In the genomic region with DNA sequence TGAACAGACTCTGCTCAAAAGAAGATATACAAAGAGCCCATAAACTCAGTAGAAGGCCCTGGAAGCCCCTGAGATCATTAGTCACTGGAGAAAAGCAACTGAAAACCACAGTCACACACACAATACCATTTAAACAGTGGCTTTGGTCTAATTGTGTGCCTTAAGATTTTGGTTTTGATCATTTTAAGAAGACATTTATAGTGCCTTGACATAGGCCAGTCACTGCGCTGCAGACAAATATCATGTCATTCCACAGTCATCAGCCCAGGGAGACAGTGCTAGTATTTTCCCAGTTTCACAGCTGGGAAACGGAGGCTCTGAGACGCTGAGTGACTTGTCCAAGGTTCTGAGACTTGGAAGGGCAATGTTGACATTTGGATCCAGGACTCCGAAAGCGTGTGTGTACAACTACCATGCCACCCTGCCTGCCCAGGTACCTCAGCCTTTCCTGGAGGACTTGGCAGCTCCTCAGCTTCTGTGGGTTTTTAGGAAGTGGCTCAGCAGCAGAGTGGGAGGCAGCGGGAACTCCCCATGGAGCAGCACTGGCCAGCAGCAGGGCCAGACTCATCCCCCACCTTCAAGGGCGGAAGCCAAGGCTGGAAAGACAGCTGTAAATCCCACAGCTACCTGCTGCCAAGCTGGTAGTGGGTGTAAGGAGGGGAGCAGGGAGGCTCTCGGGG, we compare ENCODE assay signal across 19 cellular contexts.
DNase-seq lines count a peak whose midpoint lies in the region; ATAC-seq and TF ChIP-seq lines count a peak whose summit lies in the region.
"Had no signal": no experiment of that assay in that cellular context is flagged by ENCODE, and none has a peak within 500 bp of the region (broad histone marks: within the 10 kb centered on the region; RNA-seq: fewer than 3 reads in every experiment).

No MANE protein-coding gene starts in this region.

- dilution Hi-C loops in mammary epithelial cell (cut with HindIII; ENCODE audit: low sequenced_read_pairs) = no loop called here

- H2AFZ ChIP-seq in mammary epithelial cell (ENCODE audit: low read depth, low read length) = peak overlapping the region; percentile 17

- no peaks in the 10 kb centered on the region for H3K36me3 Mint-ChIP-seq in CD8-positive, alpha-beta memory T cell
- H3K36me3 Mint-ChIP-seq: CD4-positive, alpha-beta memory T cell had no signal

- H3K4me1 ChIP-seq in mammary epithelial cell (ENCODE audit: insufficient read depth, low read length) = no peaks in the 10 kb centered on the region
- H3K4me1 ChIP-seq in breast epithelium = no peaks in the 10 kb centered on the region
- no peaks in the 10 kb centered on the region for H3K4me1 ChIP-seq in lower lobe of right lung
- H3K4me1 ChIP-seq in neutrophil (ENCODE audit: control insufficient read depth in 1 of 2, insufficient read depth in 1 of 2, low read depth in 1 of 2, low read length in 1 of 2) = peaks cover 14 to 36% of the 10 kb centered on the region in 2 experiments
- no peaks in the 10 kb centered on the region for H3K4me1 ChIP-seq in upper lobe of right lung
- no peaks in the 10 kb centered on the region for H3K4me1 ChIP-seq in CD8-positive, alpha-beta memory T cell (ENCODE audit: insufficient read depth, low read length)
- H3K4me1 ChIP-seq: A549 had no signal

- no peaks in the 10 kb centered on the region for H3K4me1 Mint-ChIP-seq in CD8-positive, alpha-beta memory T cell
- H3K4me1 Mint-ChIP-seq: CD4-positive, alpha-beta memory T cell had no signal

- H3K4me3 Mint-ChIP-seq in CD8-positive, alpha-beta memory T cell = no peak overlapping the region
- H3K4me3 Mint-ChIP-seq: CD4-positive, alpha-beta memory T cell; H9 had no signal

- H3K27me3 Mint-ChIP-seq in CD8-positive, alpha-beta memory T cell = peaks cover 6% of the 10 kb centered on the region in 2 donors

- intact Hi-C loops in mammary epithelial cell (cut with micrococcal nuclease) = no loop called here
- intact Hi-C loops in breast epithelium (cut with DNase I; ENCODE audit: low total_unique reads) = no loop called here
- intact Hi-C loops in lower lobe of right lung (cut with DNase I) = no loop called here
- intact Hi-C loops in upper lobe of right lung (cut with DNase I) = no loop called here

- no peaks in the 10 kb centered on the region for H3K36me3 ChIP-seq in mammary epithelial cell (ENCODE audit: insufficient read depth, low read length)
- no peaks in the 10 kb centered on the region for H3K36me3 ChIP-seq in breast epithelium
- no peaks in the 10 kb centered on the region for H3K36me3 ChIP-seq in lower lobe of right lung
- H3K36me3 ChIP-seq in neutrophil = no peaks in the 10 kb centered on the region
- no peaks in the 10 kb centered on the region for H3K36me3 ChIP-seq in upper lobe of right lung
- no peaks in the 10 kb centered on the region for H3K36me3 ChIP-seq in CD8-positive, alpha-beta memory T cell (ENCODE audit: insufficient read depth, low read length)

- ATAC-seq in lower lobe of right lung (peak; percentile 59 to 63), upper lobe of right lung (peak; percentile 53)
- ATAC-seq: A549 had no signal

- WGBS in mammary epithelial cell (ENCODE audit: low coverage, missing lambda C conversion rate) = 44% methylated on average over 6 of the region's 8 CpGs

- peaks cover 0 to 2% (median 0%) of the 10 kb centered on the region in 5 donors for H3K9me3 Mint-ChIP-seq in CD8-positive, alpha-beta memory T cell
- H3K9me3 Mint-ChIP-seq: H9 had no signal

- H3K27ac ChIP-seq in mammary epithelial cell (ENCODE audit: insufficient read depth, low read depth, low read length) = no peak overlapping the region
- H3K27ac ChIP-seq in breast epithelium = no peak overlapping the region
- H3K27ac ChIP-seq in lower lobe of right lung = no peak overlapping the region
- H3K27ac ChIP-seq in neutrophil = peak overlapping the region; percentile 65
- no peak overlapping the region for H3K27ac ChIP-seq in upper lobe of right lung
- no peak overlapping the region for H3K27ac ChIP-seq in CD8-positive, alpha-beta memory T cell (ENCODE audit: low read depth, low read length)
- H3K27ac ChIP-seq: 22Rv1, A549, C4-2B had no signal

- no peak for TF ChIP-seq CTCF in mammary epithelial cell (conservative IDR thresholded peaks at IDR 0.05 in 1 of 2, IDR thresholded peaks at IDR 0.05 in 1 of 2; ENCODE audit: extremely low read depth in 1 of 2, insufficient read depth in 1 of 2, low read depth in 1 of 2, low read length in 2 of 2)
- TF ChIP-seq CTCF in breast epithelium (IDR thresholded peaks at IDR 0.05) = no peak
- TF ChIP-seq CTCF in lower lobe of right lung (IDR thresholded peaks at IDR 0.05) = no peak
- TF ChIP-seq CTCF in neutrophil (IDR thresholded peaks at IDR 0.05) = no peak
- TF ChIP-seq CTCF in upper lobe of right lung (IDR thresholded peaks at IDR 0.05) = no peak

- H3K4me2 ChIP-seq in mammary epithelial cell (ENCODE audit: insufficient read depth, low read depth, low read length) = no peak overlapping the region
- H3K4me2 ChIP-seq: A549 had no signal

- H3K9me3 ChIP-seq in mammary epithelial cell (replicated peaks; ENCODE audit: insufficient read depth, low read length) (no peaks in the 10 kb centered on the region), breast epithelium (no peaks in the 10 kb centered on the region), lower lobe of right lung (no peaks in the 10 kb centered on the region), neutrophil (no peaks in the 10 kb centered on the region), upper lobe of right lung (no peaks in the 10 kb centered on the region)
- H3K9me3 ChIP-seq in CD8-positive, alpha-beta memory T cell (ENCODE audit: low read length) = no peaks in the 10 kb centered on the region
- H3K9me3 ChIP-seq: A549 had no signal

- CTCF ChIA-PET in mammary epithelial cell (lab: Charles Lee; ENCODE audit: low non-redundant PET) = no interaction called here
- CTCF ChIA-PET in CD8-positive, alpha-beta memory T cell (lab: Charles Lee) = no interaction called here

- no peak for TF ChIP-seq POLR2A in breast epithelium (IDR thresholded peaks at IDR 0.05)

- no peak overlapping the region for H3K27ac Mint-ChIP-seq in CD8-positive, alpha-beta memory T cell
- H3K27ac Mint-ChIP-seq: CD4-positive, alpha-beta memory T cell; H9 had no signal

- H4K20me1 ChIP-seq in mammary epithelial cell (ENCODE audit: insufficient read depth, low read length) = no peaks in the 10 kb centered on the region

- H3K27me3 ChIP-seq in mammary epithelial cell (ENCODE audit: insufficient read depth, low read length) = peaks cover 3% of the 10 kb centered on the region
- no peaks in the 10 kb centered on the region for H3K27me3 ChIP-seq in breast epithelium
- no peaks in the 10 kb centered on the region for H3K27me3 ChIP-seq in lower lobe of right lung (ENCODE audit: low read depth)
- no peaks in the 10 kb centered on the region for H3K27me3 ChIP-seq in neutrophil
- H3K27me3 ChIP-seq in upper lobe of right lung = no peaks in the 10 kb centered on the region
- no peaks in the 10 kb centered on the region for H3K27me3 ChIP-seq in CD8-positive, alpha-beta memory T cell (ENCODE audit: insufficient read depth, low read length, poor library complexity, severe bottlenecking)

- no TSS peak for BruUV-seq in mammary epithelial cell (replicated peaks; lab: Mats Ljungman, UMichigan)

- no peak overlapping the region for H3K4me3 ChIP-seq in mammary epithelial cell (replicated peaks in 1 of 3; ENCODE audit: insufficient read depth in 1 of 3, low read depth in 2 of 3, low read length in 3 of 3)
- H3K4me3 ChIP-seq in breast epithelium = no peak overlapping the region
- H3K4me3 ChIP-seq in lower lobe of right lung = no peak overlapping the region
- H3K4me3 ChIP-seq in neutrophil (ENCODE audit: low read depth in 1 of 2, low read length in 1 of 2) = no peak overlapping the region
- H3K4me3 ChIP-seq in upper lobe of right lung = no peak overlapping the region
- H3K4me3 ChIP-seq in CD8-positive, alpha-beta memory T cell (ENCODE audit: low read length) = no peak overlapping the region
- H3K4me3 ChIP-seq: A549 had no signal

- H3K9ac ChIP-seq in mammary epithelial cell (ENCODE audit: insufficient read depth, low read length) = no peak overlapping the region

- DNase-seq in mammary epithelial cell (peak; percentile 21), breast epithelium (ENCODE audit: low spot score in 2 of 2) (no peak), lower lobe of right lung (no peak), upper lobe of right lung (no peak), HCEC 1CT (no peak), NCI-H1436 (lab: John Stamatoyannopoulos, UW) (no peak)
- DNase-seq in CD8-positive, alpha-beta memory T cell = no peak
- DNase-seq: CD4-positive, alpha-beta memory T cell; COR-L47; DMS 273 treated with DMSO at 0.1 percent for 48 hours; DMS53; DND-41; GDM1; GOT3; H9 had no signal

- in situ Hi-C loops in mammary epithelial cell (cut with MboI; ENCODE audit: low sequenced_read_pairs in 2 of 2) = no loop called here

- POLR2A ChIA-PET in CD8-positive, alpha-beta memory T cell (lab: Charles Lee) = no interaction called here

- H3K79me2 ChIP-seq in mammary epithelial cell (ENCODE audit: insufficient read depth, low read length) = no peaks in the 10 kb centered on the region
